Comparison of ENCODE assay signal across 8 cellular contexts in genomic region chr4:25376754-25377571, GRCh38. TPM values are rescaled to one million over a fixed set of nuclear protein-coding genes. Genes with fewer than 3 reads are reported as not detected.
DNase-seq lines count a peak whose midpoint lies in the region; ATAC-seq and TF ChIP-seq lines count a peak whose summit lies in the region.

TSS of gene ANAPC4 (plus strand) at chr4:25377263. CDS start at chr4:25377428, 165 bp downstream.

- ATAC-seq in GM21619 (IDR thresholded peaks at IDR 0.05; ENCODE audit: unreplicated experiment), result peak; percentile 95

- peak within 1 kb of the TSS; percentile 88 for H2AFZ ChIP-seq in PC-9

- no peak for TF ChIP-seq CTCF in PC-9 (conservative IDR thresholded peaks at IDR 0.05)

- peak within 1 kb of the TSS; percentile 87 for H3K4me2 ChIP-seq in PC-9

- CTCF ChIA-PET in PC-9 (lab: Charles Lee), result no interaction called here

- no peaks in the 10 kb centered on the region for H4K20me1 ChIP-seq in PC-9 (ENCODE audit: insufficient read depth)

- H3K9ac ChIP-seq in mucosa of stomach (ENCODE audit: low read length), result peak within 1 kb of the TSS; percentile 87

- no peaks in the 10 kb centered on the region for H3K9me3 ChIP-seq in PC-9 (ENCODE audit: insufficient read depth, low read depth)
- H3K9me3 ChIP-seq in esophagus (ENCODE audit: control insufficient read depth in 2 of 2, insufficient read depth in 1 of 2, low read depth in 1 of 2, low read length in 1 of 2), result no peaks in the 10 kb centered on the region
- no peaks in the 10 kb centered on the region for H3K9me3 ChIP-seq in mucosa of stomach (ENCODE audit: control insufficient read depth, low read length)

- H3K27ac ChIP-seq in PC-9, result peak within 1 kb of the TSS; percentile 37; the same call in 1 of the 2 replicates
- H3K27ac ChIP-seq in esophagus (ENCODE audit: low read depth in 2 of 2, low read length in 1 of 2), result peak within 1 kb of the TSS; percentile 78 to 86

- TF ChIP-seq RAD21 in Ishikawa (IDR thresholded peaks at IDR 0.05; ENCODE audit: low read depth), result no peak

- no TSS peak for BruUV-seq in PC-9 (replicated peaks; lab: Mats Ljungman, UMichigan)

- no peak for TF ChIP-seq EP300 in Ishikawa (IDR thresholded peaks at IDR 0.05; ENCODE audit: borderline replicate concordance)

- H3K4me1 ChIP-seq in PC-9 (replicated peaks; ENCODE audit: insufficient read depth), result peaks cover 11% of the 10 kb centered on the region; the same call in 1 of the 2 replicates
- H3K4me1 ChIP-seq in esophagus (ENCODE audit: control insufficient read depth in 2 of 2, insufficient read depth in 2 of 2, low read length in 1 of 2), result peaks cover 3 to 5% of the 10 kb centered on the region in 2 donors
- H3K4me1 ChIP-seq in mucosa of stomach (ENCODE audit: control insufficient read depth, insufficient read depth, low read length), result peaks cover 9% of the 10 kb centered on the region

- POLR2A ChIA-PET in PC-9 (lab: Charles Lee; ENCODE audit: unreplicated experiment), result interaction anchor here (0.6 to 0.7 kb wide), 2 partner anchors 217 to 245 kb away, joined by 3 to 7 read pairs; partner anchors contain the start of gene SEPSECS

- no peaks in the 10 kb centered on the region for H3K36me3 ChIP-seq in PC-9 (ENCODE audit: low read depth)
- H3K36me3 ChIP-seq in esophagus (ENCODE audit: control insufficient read depth in 2 of 2, insufficient read depth in 2 of 2, low read length in 1 of 2), result peaks cover 0 to 5% of the 10 kb centered on the region in 2 donors
- H3K36me3 ChIP-seq in mucosa of stomach (ENCODE audit: control insufficient read depth, insufficient read depth, low read length), result no peaks in the 10 kb centered on the region

- intact Hi-C loops in PC-9 (cut with micrococcal nuclease; ENCODE audit: unreplicated experiment), result loop anchor here (1.0 to 5.0 kb wide), 2 partner anchors 65 to 215 kb away; partner anchors contain the start of genes SEPSECS and ZCCHC4

- H3K4me3 ChIP-seq in PC-9 (peak within 1 kb of the TSS; percentile 92), esophagus (ENCODE audit: low read depth in 1 of 2, low read length in 2 of 2) (peak within 1 kb of the TSS; percentile 61 to 85), mucosa of stomach (ENCODE audit: low read length) (peak within 1 kb of the TSS; percentile 72)

- no peaks in the 10 kb centered on the region for H3K9me2 ChIP-seq in PC-9 (ENCODE audit: insufficient read depth)

- peaks cover 26% of the 10 kb centered on the region for H3K79me2 ChIP-seq in PC-9 (ENCODE audit: low read depth)

- WGBS in esophagus, 2 donors, result 1% methylated on average over 55 to 74 of the region's 74 CpGs

- DNase-seq in DMS53 (lab: John Stamatoyannopoulos, UW) (peak; percentile 99), PC-9 (peak; percentile 77 to 95)
- DNase-seq in activated T-cell treated with anti-CD3 and anti-CD28 coated beads, Interleukin-2, amount 50 U/mL, for 1 hour, result peak; percentile 97
- DNase-seq in stimulated activated CD8-positive, alpha-beta memory T cell treated with anti-CD3 and anti-CD28 coated beads, Interleukin-4, amount 100 ng/mL, for 48 hours, result peak; percentile 99

- 0 out of 2 replicates have a peak, but pooled peaks cover 5% of the 10 kb centered on the region for H3F3A ChIP-seq in PC-9 (ENCODE audit: insufficient read depth, low read depth)

- H3K27me3 ChIP-seq in PC-9 (ENCODE audit: insufficient read depth, low read depth), result no peaks in the 10 kb centered on the region
- H3K27me3 ChIP-seq in esophagus (ENCODE audit: control insufficient read depth in 1 of 2, insufficient read depth in 2 of 2, low read length in 2 of 2), result no peaks in the 10 kb centered on the region
- no peaks in the 10 kb centered on the region for H3K27me3 ChIP-seq in mucosa of stomach (ENCODE audit: control insufficient read depth, insufficient read depth, low read length)

TF ChIP-seq in Ishikawa, 13 proteins besides CTCF, POLR2A, EP300 and RAD21:
- TF ChIP-seq YY1 (IDR thresholded peaks at IDR 0.05; ENCODE audit: low read depth) (0 out of 2 replicates have a peak, but pooled peaks have one; percentile 8), ZBTB7A (IDR thresholded peaks at IDR 0.05; ENCODE audit: low read depth) (peak; percentile 63; the same call in 1 of the 2 replicates), MAX (IDR thresholded peaks at IDR 0.05) (peak; percentile 80), CEBPB (IDR thresholded peaks at IDR 0.05) (no peak), USF1 (IDR thresholded peaks at IDR 0.05) (no peak), FOXM1 (IDR thresholded peaks at IDR 0.05; ENCODE audit: borderline replicate concordance, low read depth) (0 out of 2 replicates have a peak, but pooled peaks have one; percentile 17), EGR1 (IDR thresholded peaks at IDR 0.05) (0 out of 2 replicates have a peak, but pooled peaks have one; percentile 11), TAF1 (IDR thresholded peaks at IDR 0.05; ENCODE audit: low read depth) (peak; percentile 88), REST (IDR thresholded peaks at IDR 0.05; ENCODE audit: low read depth) (no peak), NFIC (IDR thresholded peaks at IDR 0.05) (no peak), TEAD4 (IDR thresholded peaks at IDR 0.05) (no peak; the same call in 1 of the 2 replicates)

RNA-seq across cellular contexts. Expression of gene ANAPC4, which starts in this region (rescaled TPM):
- 22.9 and 25.8 TPM in 2 replicates for total RNA-seq in PC-9 (2021)
- 10 to 100 TPM; 13.8 to 22.5 TPM for polyA plus RNA-seq in esophagus

Comparison
In these comparisons a context has a peak if more than half of its experiments do, and no peak if none do; other contexts are left out.
1. Peak in every context shown above with its lines: DNase-seq, ATAC-seq, H3K4me3 ChIP-seq and H3K27ac ChIP-seq.